In genomic region chr18:22124970-22125369, GRCh38 we compare ENCODE assay signal across 20 cellular contexts. TPM values are rescaled to one million over a fixed set of nuclear protein-coding genes. Genes with fewer than 3 reads are reported as not detected.
DNase-seq lines count a peak whose midpoint lies in the region; ATAC-seq and FAIRE-seq lines count a peak whose summit lies in the region.
"Had no signal": no experiment of that assay in that cellular context is flagged by ENCODE, and none has a peak within 500 bp of the region (broad histone marks: within the 10 kb centered on the region; RNA-seq: fewer than 3 reads in every experiment).

No MANE protein-coding gene starts in this region.

- H3K27ac Mint-ChIP-seq in activated CD4-positive, alpha-beta T cell treated with anti-CD3 and anti-CD28 coated beads for 36 hours: no peak overlapping the region
- H3K27ac Mint-ChIP-seq: B cell; CD4-positive, alpha-beta T cell; CD8-positive, alpha-beta T cell had no signal

- POLR2A ChIA-PET in activated CD4-positive, alpha-beta T cell treated with anti-CD3 and anti-CD28 coated beads for 36 hours (lab: Charles Lee): no interaction called here

- no peaks in the 10 kb centered on the region for H3K4me1 Mint-ChIP-seq in activated CD4-positive, alpha-beta T cell treated with anti-CD3 and anti-CD28 coated beads for 36 hours
- H3K4me1 Mint-ChIP-seq: B cell had no signal

- CTCF ChIA-PET in activated CD4-positive, alpha-beta T cell treated with anti-CD3 and anti-CD28 coated beads for 36 hours (lab: Charles Lee): no interaction called here

- H3K36me3 Mint-ChIP-seq in activated CD4-positive, alpha-beta T cell treated with anti-CD3 and anti-CD28 coated beads for 36 hours (ENCODE audit: low read depth): no peaks in the 10 kb centered on the region
- H3K36me3 Mint-ChIP-seq: CD8-positive, alpha-beta T cell had no signal

- peaks cover 9% of the 10 kb centered on the region for H3K27me3 ChIP-seq in adipocyte (replicated peaks; ENCODE audit: control insufficient read depth, insufficient read depth, low read length)
- H3K27me3 ChIP-seq: BLaER1 treated with 17β-estradiol and CSF1 and Interleukin-3, amounts not matched to agents 10 nM and 100 nM had no signal

- H3K9me3 Mint-ChIP-seq in activated CD4-positive, alpha-beta T cell treated with anti-CD3 and anti-CD28 coated beads for 36 hours (ENCODE audit: low read depth): peaks cover 1% of the 10 kb centered on the region
- H3K9me3 Mint-ChIP-seq: CD4-positive, alpha-beta T cell; CD8-positive, alpha-beta T cell had no signal

- FAIRE-seq in G401.6 (lab: Jason Lieb, UNC) (peak; percentile 44), frontal cortex (lab: Jason Lieb, UNC) (peak; percentile 8)
- FAIRE-seq: A549, D721Med, GM12891, GM19239 had no signal

- intact Hi-C loops in activated CD4-positive, alpha-beta T cell treated with anti-CD3 and anti-CD28 coated beads for 36 hours (cut with DNase I, micrococcal nuclease): loop anchor here in 1 of 2 experiments (10.0 kb wide), 1 partner anchor 130 kb away; no protein-coding TSS in a partner anchor

- DNase-seq in adipocyte (ENCODE audit: low read depth) (peak; percentile 15), fibroblast of peridontal ligament (ENCODE audit: extremely low read depth) (peak; percentile 2), frontal cortex (ENCODE audit: low spot score in 2 of 2) (no peak), GF-D8 (lab: John Stamatoyannopoulos, UW) (no peak)
- DNase-seq in activated CD4-positive, alpha-beta T cell treated with anti-CD3 and anti-CD28 coated beads for 36 hours: no peak
- DNase-seq in stimulated activated CD4-positive, alpha-beta T cell treated with anti-CD3 and anti-CD28 coated beads, Interleukin-2, amount 100 ng/mL, for 48 hours: no peak
- DNase-seq: AML-193; Caco-2; Calu3; CD4-positive, alpha-beta T cell; CD8-positive, alpha-beta T cell; DMS79 treated with DMSO at 0.1 percent for 48 hours; GDM1 had no signal

- ATAC-seq in activated CD4-positive, alpha-beta T cell treated with anti-CD3 and anti-CD28 coated beads for 36 hours: no peak
- ATAC-seq: A549; CD8-positive, alpha-beta T cell had no signal

- peaks cover 7% of the 10 kb centered on the region for H3K9me3 ChIP-seq in adipocyte (ENCODE audit: control insufficient read depth, low read length)
- H3K9me3 ChIP-seq: A549, Caco-2 had no signal

- no peak overlapping the region for H3K4me3 ChIP-seq in adipocyte (ENCODE audit: low read length)
- H3K4me3 ChIP-seq: A549; BLaER1 treated with 17β-estradiol and CSF1 and Interleukin-3, amounts not matched to agents 10 nM and 100 nM had no signal

- H3K4me1 ChIP-seq in adipocyte (ENCODE audit: control insufficient read depth, insufficient read depth, low read length): peaks cover 2% of the 10 kb centered on the region
- H3K4me1 ChIP-seq: A549; BLaER1 treated with 17β-estradiol and CSF1 and Interleukin-3, amounts not matched to agents 10 nM and 100 nM had no signal

- no peak overlapping the region for H3K9ac ChIP-seq in adipocyte (ENCODE audit: low read length)
- H3K9ac ChIP-seq: BLaER1 treated with 17β-estradiol and CSF1 and Interleukin-3, amounts not matched to agents 10 nM and 100 nM had no signal

- H3K27me3 Mint-ChIP-seq in activated CD4-positive, alpha-beta T cell treated with anti-CD3 and anti-CD28 coated beads for 36 hours: peaks cover 2% of the 10 kb centered on the region
- H3K27me3 Mint-ChIP-seq: B cell had no signal

- H3K4me3 Mint-ChIP-seq in activated CD4-positive, alpha-beta T cell treated with anti-CD3 and anti-CD28 coated beads for 36 hours: no peak overlapping the region
- H3K4me3 Mint-ChIP-seq: B cell; CD4-positive, alpha-beta T cell; CD8-positive, alpha-beta T cell had no signal

- no peaks in the 10 kb centered on the region for H3K36me3 ChIP-seq in adipocyte (ENCODE audit: control insufficient read depth, insufficient read depth, low read length, severe bottlenecking)
- H3K36me3 ChIP-seq: BLaER1 treated with 17β-estradiol and CSF1 and Interleukin-3, amounts not matched to agents 10 nM and 100 nM had no signal

RNA-seq across cellular contexts. Expression of gene GATA6, which starts 44.4 kb away (rescaled TPM):
- under 0.01 TPM for total RNA-seq in frontal cortex
- total RNA-seq in activated CD4-positive, alpha-beta T cell treated with anti-CD3 and anti-CD28 coated beads for 36 hours: not detected
- total RNA-seq: B cell had no signal

Comparison
In these comparisons a context has a peak if more than half of its experiments do, and no peak if none do; other contexts are left out.
1. DNase-seq: peak in adipocyte (single experiment) and fibroblast of peridontal ligament (single experiment); none in frontal cortex (0 of 2), activated CD4-positive, alpha-beta T cell treated with anti-CD3 and anti-CD28 coated beads for 36 hours (single experiment), stimulated activated CD4-positive, alpha-beta T cell treated with anti-CD3 and anti-CD28 coated beads, Interleukin-2, amount 100 ng/mL, for 48 hours (0 of 2) and GF-D8 (single experiment).